ENCODE assay signal across 17 cellular contexts in the genomic region with DNA sequence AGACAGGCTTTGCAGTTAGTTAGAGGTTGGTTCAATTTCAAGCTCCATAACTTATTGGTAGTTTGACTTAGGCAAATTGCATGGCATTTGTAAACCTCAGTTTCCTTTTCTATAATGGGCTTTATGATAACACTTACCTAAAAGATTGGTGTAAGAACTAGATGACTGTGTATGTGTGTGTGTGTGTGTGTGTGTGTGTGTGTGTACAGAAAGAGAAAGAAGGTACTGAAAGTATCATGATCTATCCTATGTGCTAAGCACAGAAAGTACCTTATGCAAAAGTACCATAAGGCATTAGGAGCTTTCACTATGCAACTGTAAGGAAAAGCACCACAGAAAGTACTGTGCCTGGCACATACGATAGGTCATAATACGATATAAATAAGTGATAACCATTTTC.
DNase-seq lines count a peak whose midpoint lies in the region; ATAC-seq and TF ChIP-seq lines count a peak whose summit lies in the region.
"Had no signal": no experiment of that assay in that cellular context is flagged by ENCODE, and none has a peak within 500 bp of the region (broad histone marks: within the 10 kb centered on the region; RNA-seq: fewer than 3 reads in every experiment).

No MANE protein-coding gene starts in this region.

- intact Hi-C loops in lower leg skin (cut with DNase I; ENCODE audit: low total_unique reads), result no loop called here

- ATAC-seq in GM18517 (IDR thresholded peaks at IDR 0.05; ENCODE audit: unreplicated experiment) (peak; percentile 78), GM21390 (IDR thresholded peaks at IDR 0.05; ENCODE audit: unreplicated experiment) (peak; percentile 68), HG02973 (IDR thresholded peaks at IDR 0.05; ENCODE audit: unreplicated experiment) (peak; percentile 86), HG03571 (IDR thresholded peaks at IDR 0.05; ENCODE audit: unreplicated experiment) (peak; percentile 72)
- ATAC-seq: SK-N-SH treated with all-trans-retinoic acid at 6 μM for 48 hours had no signal

- no peak for TF ChIP-seq POLR2A in lower leg skin (IDR thresholded peaks at IDR 0.05)

- TF ChIP-seq CTCF in lower leg skin (IDR thresholded peaks at IDR 0.05), result no peak

- DNase-seq in stimulated activated CD8-positive, alpha-beta memory T cell treated with anti-CD3 and anti-CD28 coated beads, Interleukin-4, amount 100 ng/mL, for 48 hours, result no peak
- DNase-seq in NCI-H1417 (lab: John Stamatoyannopoulos, UW) (no peak), DMS79 (lab: John Stamatoyannopoulos, UW) (no peak), lower leg skin (ENCODE audit: low spot score in 2 of 2) (no peak)
- DNase-seq: activated CD8-positive, alpha-beta memory T cell treated with anti-CD3 and anti-CD28 coated beads for 24 hours; activated naive CD4-positive, alpha-beta T cell treated with anti-CD3 and anti-CD28 coated beads, Interleukin-2, amount 10 ng/mL, durations not matched to agents 7 days and 5 days; brain microvascular endothelial cell; lower lobe of right lung; NCI-H510A treated with DMSO at 0.1 percent for 48 hours; PC-9; stimulated activated CD4-positive, alpha-beta T cell treated with anti-CD3 and anti-CD28 coated beads, Interleukin-2, amount 100 ng/mL, for 24 hours; upper lobe of right lung had no signal

- no peak overlapping the region for H3K4me3 ChIP-seq in lower leg skin (ENCODE audit: low read depth, poor library complexity, severe bottlenecking)
- H3K4me3 ChIP-seq: lower lobe of right lung, PC-9, upper lobe of right lung had no signal

- 85 to 88% methylated on average over 2 of the region's 2 CpGs for whole genome bisulfite sequencing in lower leg skin, 2 donors
